ENCODE assay signal across 8 cellular contexts in genomic region chr4:127963633-127964398, GRCh38. TPM values are rescaled to one million over a fixed set of nuclear protein-coding genes. Genes with fewer than 3 reads are reported as not detected.
DNase-seq lines count a peak whose midpoint lies in the region; ATAC-seq, FAIRE-seq and TF ChIP-seq lines count a peak whose summit lies in the region.
"Not testable (repeated sequence)": the region's sequence is repeated elsewhere in the genome, so short reads cannot be mapped to it uniquely, and the experiment has no call there.

No MANE protein-coding gene starts in this region.

- 37% methylated on average over 29 of the region's 35 CpGs for WGBS in K562 (ENCODE audit: insufficient coverage, low coverage, missing lambda C conversion rate)

- peak overlapping the region; percentile 70 for H3K27ac Mint-ChIP-seq in activated CD4-positive, alpha-beta memory T cell treated with anti-CD3 and anti-CD28 coated beads for 36 hours
- peak overlapping the region; percentile 86 for H3K27ac Mint-ChIP-seq in memory B cell

- not testable (repeated sequence) for FAIRE-seq in K562 (lab: Jason Lieb, UNC)

- CTCF ChIA-PET in activated CD4-positive, alpha-beta memory T cell treated with anti-CD3 and anti-CD28 coated beads for 36 hours (lab: Charles Lee): interaction anchor here (1.1 kb wide), 1 partner anchor 34 kb away, joined by 6 read pairs; no protein-coding TSS in a partner anchor
- CTCF ChIA-PET in K562 (lab: Yijun Ruan, JAX; ENCODE audit: low intra/inter-chr PET ratio): not testable (repeated sequence)

- peaks cover 37% of the 10 kb centered on the region for H3K4me1 Mint-ChIP-seq in activated CD4-positive, alpha-beta memory T cell treated with anti-CD3 and anti-CD28 coated beads for 36 hours (ENCODE audit: low read depth)
- H3K4me1 Mint-ChIP-seq in memory B cell: peaks cover 14% of the 10 kb centered on the region

- not testable (repeated sequence) for TF ChIP-seq CTCF in K562 (IDR thresholded peaks at IDR 0.05 in 2 of 3, conservative IDR thresholded peaks at IDR 0.05 in 1 of 3; ENCODE audit: insufficient read depth in 2 of 3, low read depth in 1 of 3, low read length in 3 of 3); fibroblast of mammary gland (conservative IDR thresholded peaks at IDR 0.05; ENCODE audit: control insufficient read depth, insufficient read depth, low read depth, low read length); vagina (IDR thresholded peaks at IDR 0.05)

- not testable (repeated sequence) for H3K9me3 ChIP-seq in NT2/D1 (ENCODE audit: insufficient read depth, low read length); K562 (replicated peaks; ENCODE audit: control insufficient read depth, insufficient read depth, low read depth, low read length); vagina

- peaks cover 17% of the 10 kb centered on the region for H3K36me3 Mint-ChIP-seq in activated CD4-positive, alpha-beta memory T cell treated with anti-CD3 and anti-CD28 coated beads for 36 hours
- not testable (repeated sequence) for H3K36me3 Mint-ChIP-seq in memory B cell

- not testable (repeated sequence) for DNase-seq in NT2/D1 (ENCODE audit: low read depth, low spot score); K562 (ENCODE audit: extremely low read depth in 1 of 4, low spot score in 3 of 4); fibroblast of mammary gland (ENCODE audit: low read depth); vagina (ENCODE audit: extremely low spot score in 2 of 2)
- peak; percentile 30 for DNase-seq in activated CD4-positive, alpha-beta memory T cell treated with anti-CD3 and anti-CD28 coated beads for 36 hours
- DNase-seq in memory B cell (ENCODE audit: low spot score in 2 of 2) (peak in 1 of 2 donors; percentile 14), retina (peak; percentile 10)

- not testable (repeated sequence) for H2AFZ ChIP-seq in K562 (ENCODE audit: low read depth, low read length)

- H3K9me1 ChIP-seq in K562 (ENCODE audit: control insufficient read depth, insufficient read depth, low read length): not testable (repeated sequence)

- intact Hi-C loops in activated CD4-positive, alpha-beta memory T cell treated with anti-CD3 and anti-CD28 coated beads for 36 hours (cut with micrococcal nuclease): loop anchor here (2.0 to 10.0 kb wide), 2 partner anchors 847 to 1131 kb away; partner anchors contain the start of genes C4orf33 and SCLT1
- intact Hi-C loops in K562 (cut with micrococcal nuclease): loop anchor here (2.0 kb wide), 2 partner anchors 83 to 97 kb away; partner anchors contain the start of genes LARP1B and PLK4
- intact Hi-C loops in vagina (cut with DNase I): not testable (repeated sequence)

- H3K36me3 ChIP-seq in NT2/D1 (ENCODE audit: insufficient read depth, insufficient read length, low read length); vagina: not testable (repeated sequence)
- H3K36me3 ChIP-seq in K562 (ENCODE audit: control insufficient read depth, insufficient read depth, low read length): peaks cover 16% of the 10 kb centered on the region

- not testable (repeated sequence) for TF ChIP-seq EP300 in K562 (IDR thresholded peaks at IDR 0.05; ENCODE audit: low read length)

- not testable (repeated sequence) for H3K9me3 Mint-ChIP-seq in activated CD4-positive, alpha-beta memory T cell treated with anti-CD3 and anti-CD28 coated beads for 36 hours; memory B cell

- peaks cover 73% of the 10 kb centered on the region for H3K79me2 ChIP-seq in K562 (ENCODE audit: control insufficient read depth, insufficient read depth, low read length)

- not testable (repeated sequence) for TF ChIP-seq RAD21 in K562 (CRISPR knock-in tag; conservative IDR thresholded peaks at IDR 0.05 in 1 of 2, IDR thresholded peaks at IDR 0.05 in 1 of 2)

- H3K4me3 ChIP-seq in GM08714 (ENCODE audit: low read length) (peak overlapping the region; percentile 67; the same call in 1 of the 2 replicates), NT2/D1 (ENCODE audit: insufficient read length, low read depth) (peak overlapping the region; percentile 15), K562 (peak overlapping the region; percentile 59), fibroblast of mammary gland (ENCODE audit: control insufficient read depth, low read depth, low read length) (peak overlapping the region; percentile 19), vagina (peak overlapping the region; percentile 68 to 77)

- not testable (repeated sequence) for H3K4me1 ChIP-seq in NT2/D1 (ENCODE audit: insufficient read depth, insufficient read length)
- H3K4me1 ChIP-seq in K562 (replicated peaks in 1 of 2; ENCODE audit: control insufficient read depth in 2 of 2, insufficient read depth in 2 of 2, low read length in 2 of 2): peaks cover 11 to 26% of the 10 kb centered on the region in 2 experiments
- H3K4me1 ChIP-seq in vagina: peaks cover 16% of the 10 kb centered on the region

- ATAC-seq in K562; memory B cell (ENCODE audit: low read depth): not testable (repeated sequence)

- in situ Hi-C loops in K562 (cut with MboI): not testable (repeated sequence)

- not testable (repeated sequence) for H4K20me1 ChIP-seq in K562 (replicated peaks; ENCODE audit: control insufficient read depth, insufficient read depth, low read length)

- H3K4me3 Mint-ChIP-seq in activated CD4-positive, alpha-beta memory T cell treated with anti-CD3 and anti-CD28 coated beads for 36 hours: peak overlapping the region; percentile 75
- peak overlapping the region; percentile 88 for H3K4me3 Mint-ChIP-seq in memory B cell

- not testable (repeated sequence) for H3K27me3 ChIP-seq in NT2/D1 (ENCODE audit: insufficient read depth, insufficient read length); K562 (ENCODE audit: control insufficient read depth in 2 of 2, insufficient read depth in 2 of 2, low read length in 2 of 2); vagina

- POLR2A ChIA-PET in activated CD4-positive, alpha-beta memory T cell treated with anti-CD3 and anti-CD28 coated beads for 36 hours (lab: Charles Lee): interaction anchor here (0.7 to 2.5 kb wide), 4 partner anchors 50 to 324 kb away, joined by 3 to 44 read pairs (median 15); partner anchors contain the start of genes LARP1B, PGRMC2 and PLK4
- POLR2A ChIA-PET in K562 (lab: Yijun Ruan, JAX): not testable (repeated sequence)

- H3K9ac ChIP-seq in NT2/D1 (ENCODE audit: insufficient read length, low read depth): not testable (repeated sequence)
- peak overlapping the region in 1 of 2 experiments; percentile 39; a peak in 1 of 4 replicates for H3K9ac ChIP-seq in K562 (ENCODE audit: insufficient read depth in 1 of 2, low read depth in 2 of 2, low read length in 2 of 2)

- H3K4me2 ChIP-seq in K562 (ENCODE audit: insufficient read depth, low read length): peak overlapping the region; percentile 17

- not testable (repeated sequence) for H3K27me3 Mint-ChIP-seq in activated CD4-positive, alpha-beta memory T cell treated with anti-CD3 and anti-CD28 coated beads for 36 hours; memory B cell

- not testable (repeated sequence) for TF ChIP-seq POLR2A in K562 (conservative IDR thresholded peaks at IDR 0.05); vagina (IDR thresholded peaks at IDR 0.05)

- BruUV-seq in K562 (replicated peaks; lab: Mats Ljungman, UMichigan): not testable (repeated sequence)

- not testable (repeated sequence) for H3K27ac ChIP-seq in K562 (ENCODE audit: extremely low read depth, low read depth, low read length)
- peak overlapping the region; percentile 92 for H3K27ac ChIP-seq in vagina

RNA-seq across cellular contexts. Expression of gene MFSD8, which starts 1.2 kb away (rescaled TPM):
- 10 to 100 TPM; 13.0 to 15.3 TPM for total RNA-seq in activated CD4-positive, alpha-beta memory T cell treated with anti-CD3 and anti-CD28 coated beads for 36 hours
- total RNA-seq in K562 (2011; cell fraction: chromatin; rRNA removed; ENCODE audit: low replicate concordance): 70.1 and 143 TPM in 2 replicates
- total RNA-seq in K562 (2011; cell fraction: nucleolus; rRNA removed): 30.9 and 40.9 TPM in 2 replicates
- total RNA-seq in K562 (2011; cell fraction: nucleoplasm; rRNA removed): 60.1 and 88.7 TPM in 2 replicates
- total RNA-seq in K562 (2014; rRNA removed) (7.0 and 14.2 TPM in 2 replicates), K562 (2014; rRNA removed; fragmentation: Illumina TruSeq; extraction: Trizol) (20.9 and 24.0 TPM in 2 replicates), K562 (2015; rRNA removed; fragmentation: Illumina TruSeq; extraction: Trizol) (16.5 and 18.7 TPM in 2 replicates), K562 (2021) (16.2 and 17.8 TPM in 2 replicates), vagina (38.8 TPM)
- polyA plus RNA-seq in K562 (2011; rRNA removed) (24.8 and 27.2 TPM in 2 replicates), K562 (2014; fragmentation: Illumina TruSeq; extraction: Trizol) (11.5 and 11.9 TPM in 2 replicates), K562 (2014; fragmentation: Nextera tagmentation; extraction: Ambion mirVana) (10 to 100 TPM; 25.2 to 25.4 TPM), K562 (2014; rRNA removed) (13.4 and 16.6 TPM in 2 replicates)
- 5.3 and 11.6 TPM in 2 replicates for polyA plus RNA-seq in K562 (2011; cell fraction: cytosol; rRNA removed)
- 30.1 and 48.0 TPM in 2 replicates for polyA plus RNA-seq in K562 (2011; cell fraction: nucleus; rRNA removed)
- polyA plus RNA-seq in K562 (2012): 7.0 and 10.0 TPM in 2 replicates
- polyA minus RNA-seq in K562 (2011; rRNA and poly(A)+ RNA removed): 42.3 and 46.5 TPM in 2 replicates
- 7.5 and 12.7 TPM in 2 replicates for polyA minus RNA-seq in K562 (2011; cell fraction: cytosol; rRNA and poly(A)+ RNA removed)
- 26.8 and 36.1 TPM in 2 replicates for polyA minus RNA-seq in K562 (2011; cell fraction: nucleus; rRNA and poly(A)+ RNA removed)

RNA-seq across cellular contexts. Expression of gene ABHD18, which starts 1.4 kb away (rescaled TPM):
- total RNA-seq in activated CD4-positive, alpha-beta memory T cell treated with anti-CD3 and anti-CD28 coated beads for 36 hours: 10 to 100 TPM; 17.3 to 18.9 TPM
- 18.4 and 36.0 TPM in 2 replicates for total RNA-seq in K562 (2011; cell fraction: chromatin; rRNA removed; ENCODE audit: low replicate concordance)
- 9.3 and 9.5 TPM in 2 replicates for total RNA-seq in K562 (2011; cell fraction: nucleolus; rRNA removed)
- total RNA-seq in K562 (2011; cell fraction: nucleoplasm; rRNA removed): 17.0 and 26.9 TPM in 2 replicates
- total RNA-seq in K562 (2014; rRNA removed) (7.8 and 11.0 TPM in 2 replicates), K562 (2014; rRNA removed; fragmentation: Illumina TruSeq; extraction: Trizol) (20.3 and 23.6 TPM in 2 replicates), K562 (2015; rRNA removed; fragmentation: Illumina TruSeq; extraction: Trizol) (21.8 and 25.0 TPM in 2 replicates), K562 (2021) (17.7 and 19.1 TPM in 2 replicates), vagina (8.6 TPM)
- polyA plus RNA-seq in K562 (2011; rRNA removed) (12.6 and 16.0 TPM in 2 replicates), K562 (2014; fragmentation: Illumina TruSeq; extraction: Trizol) (17.7 and 22.6 TPM in 2 replicates), K562 (2014; fragmentation: Nextera tagmentation; extraction: Ambion mirVana) (1 to 10 TPM; 6.1 to 6.9 TPM), K562 (2014; rRNA removed) (10.9 and 14.4 TPM in 2 replicates)
- 3.1 and 5.1 TPM in 2 replicates for polyA plus RNA-seq in K562 (2011; cell fraction: cytosol; rRNA removed)
- polyA plus RNA-seq in K562 (2011; cell fraction: nucleus; rRNA removed): 9.5 and 10.7 TPM in 2 replicates
- 9.3 and 11.6 TPM in 2 replicates for polyA plus RNA-seq in K562 (2012)
- polyA minus RNA-seq in K562 (2011; rRNA and poly(A)+ RNA removed): 18.0 and 22.9 TPM in 2 replicates
- polyA minus RNA-seq in K562 (2011; cell fraction: cytosol; rRNA and poly(A)+ RNA removed): 8.8 and 16.7 TPM in 2 replicates
- 11.8 and 18.7 TPM in 2 replicates for polyA minus RNA-seq in K562 (2011; cell fraction: nucleus; rRNA and poly(A)+ RNA removed)

Comparison
In these comparisons a context has a peak if more than half of its experiments do, and no peak if none do; other contexts are left out.
1. H3K4me3 ChIP-seq: peak in every context shown above with its lines; median percentile 72 in vagina; 67 in GM08714; 59 in K562; 19 in fibroblast of mammary gland; 15 in NT2/D1.